In genomic region chr10:110268931-110269640, GRCh38 we compare ENCODE assay signal across 9 cellular contexts. TPM values are rescaled to one million over a fixed set of nuclear protein-coding genes. Genes with fewer than 3 reads are reported as not detected.
A peak's percentile ranks its signal among the peaks of the same experiment; 100 is the strongest.
DNase-seq lines count a peak whose midpoint lies in the region; ATAC-seq, FAIRE-seq and TF ChIP-seq lines count a peak whose summit lies in the region.
"Had no signal": no experiment of that assay in that cellular context is flagged by ENCODE, and none has a peak within 500 bp of the region (broad histone marks: within the 10 kb centered on the region; RNA-seq: fewer than 3 reads in every experiment).

No MANE protein-coding gene starts in this region.

- H3K9ac ChIP-seq in colonic mucosa (ENCODE audit: low read depth in 2 of 2, low read length in 2 of 2) = peak overlapping the region in 1 of 2 donors; percentile 46

- peaks cover 2% of the 10 kb centered on the region for H3K4me1 ChIP-seq in CD8-positive, alpha-beta T cell (ENCODE audit: insufficient read depth, low read length)
- H3K4me1 ChIP-seq in colonic mucosa (peaks cover 10% of the 10 kb centered on the region), pancreas (peaks cover 15 to 28% (median 27%) of the 10 kb centered on the region in 3 donors)

- H3K36me3 ChIP-seq in CD8-positive, alpha-beta T cell (ENCODE audit: insufficient read depth, low read length) = no peaks in the 10 kb centered on the region
- H3K36me3 ChIP-seq in colonic mucosa = no peaks in the 10 kb centered on the region
- H3K36me3 ChIP-seq in pancreas = no peaks in the 10 kb centered on the region

- peak; percentile 41 for FAIRE-seq in pancreas (lab: Jason Lieb, UNC)

- DNase-seq in CD8-positive, alpha-beta T cell = no peak
- DNase-seq in NCI-H2171 (lab: John Stamatoyannopoulos, UW) = peak; percentile 16
- no peak for DNase-seq in colonic mucosa
- peak in 1 of 6 donors; percentile 21 for DNase-seq in pancreas
- no peak for DNase-seq in NCI-H2107 (lab: John Stamatoyannopoulos, UW)
- DNase-seq in COLO829 (ENCODE audit: low spot score) = no peak
- no peak for DNase-seq in stimulated activated CD4-positive, alpha-beta T cell treated with anti-CD3 and anti-CD28 coated beads, Interleukin-4, amount 100 ng/mL, for 24 hours
- DNase-seq in inferior parietal cortex (ENCODE audit: extremely low spot score) = no peak

- H3K4me3 Mint-ChIP-seq in CD8-positive, alpha-beta T cell = peak overlapping the region; percentile 75

- peaks cover 32% of the 10 kb centered on the region for H3K4me1 Mint-ChIP-seq in CD8-positive, alpha-beta T cell (ENCODE audit: low read depth)

- WGBS in pancreas, 2 donors = 20 to 32% methylated on average over 3 of the region's 3 CpGs

- H3K27me3 Mint-ChIP-seq in CD8-positive, alpha-beta T cell (ENCODE audit: low read depth) = no peaks in the 10 kb centered on the region

- intact Hi-C loops in CD8-positive, alpha-beta T cell (cut with DNase I, micrococcal nuclease) = no loop called here
- intact Hi-C loops in colonic mucosa (cut with DNase I) = loop anchor here (5.0 kb wide), 1 partner anchor 37 kb away; no protein-coding TSS in a partner anchor
- intact Hi-C loops in pancreas (cut with DNase I) = no loop called here

- TF ChIP-seq CTCF in CD8-positive, alpha-beta T cell (IDR thresholded peaks at IDR 0.05) = no peak
- TF ChIP-seq CTCF in colonic mucosa (IDR thresholded peaks at IDR 0.05) (no peak), pancreas (IDR thresholded peaks at IDR 0.05) (no peak)

- H3K27ac ChIP-seq in CD8-positive, alpha-beta T cell (ENCODE audit: low read depth, low read length) = no peak overlapping the region
- H3K27ac ChIP-seq in colonic mucosa = peak overlapping the region; percentile 31
- H3K27ac ChIP-seq in pancreas = peak overlapping the region; percentile 59 to 87 (median 73)

- no peaks in the 10 kb centered on the region for H3K9me3 Mint-ChIP-seq in CD8-positive, alpha-beta T cell

- H3K27ac Mint-ChIP-seq in CD8-positive, alpha-beta T cell = peak overlapping the region; percentile 74

- H3K27me3 ChIP-seq in CD8-positive, alpha-beta T cell (ENCODE audit: insufficient read depth, low read length) = no peaks in the 10 kb centered on the region
- H3K27me3 ChIP-seq in colonic mucosa (no peaks in the 10 kb centered on the region), pancreas (no peaks in the 10 kb centered on the region)

- ATAC-seq in CD8-positive, alpha-beta T cell = no peak
- ATAC-seq in pancreas = peak; percentile 16 to 55 (median 53)

- CTCF ChIA-PET in CD8-positive, alpha-beta T cell (lab: Charles Lee) = interaction anchor here (0.8 to 2.4 kb wide), 2 partner anchors 9 to 10 kb away, joined by 3 to 8 read pairs; no protein-coding TSS in a partner anchor

- no peaks in the 10 kb centered on the region for H3K36me3 Mint-ChIP-seq in CD8-positive, alpha-beta T cell

- H3K9me3 ChIP-seq in CD8-positive, alpha-beta T cell (ENCODE audit: low read length) = no peaks in the 10 kb centered on the region
- H3K9me3 ChIP-seq in colonic mucosa (no peaks in the 10 kb centered on the region), pancreas (no peaks in the 10 kb centered on the region)

- POLR2A ChIA-PET in CD8-positive, alpha-beta T cell (lab: Charles Lee) = interaction anchor here (0.8 to 1.1 kb wide), 2 partner anchors 59 to 61 kb away, joined by 3 to 5 read pairs; no protein-coding TSS in a partner anchor

- no peak overlapping the region for H3K4me3 ChIP-seq in CD8-positive, alpha-beta T cell (ENCODE audit: low read depth, low read length)
- H3K4me3 ChIP-seq in colonic mucosa (no peak overlapping the region), pancreas (peak overlapping the region in 2 of 4 donors; percentile 10 to 31)
- H3K4me3 ChIP-seq: lung had no signal

RNA-seq across cellular contexts. Expression of gene SMNDC1, which starts 35.6 kb away (rescaled TPM):
- 10 to 100 TPM; 43.3 to 44.8 TPM for total RNA-seq in CD8-positive, alpha-beta T cell
- total RNA-seq in colonic mucosa = 10 to 100 TPM; 24.8 to 32.1 TPM
- total RNA-seq in pancreas = 10 to 100 TPM in 3 of 6 donors, 1 to 10 TPM in 3; 8.0 to 13.7 (median 9.8) TPM
- polyA plus RNA-seq in pancreas = 1 to 10 TPM; 5.2 to 9.9 TPM
